ENCODE assay signal across 8 cellular contexts in genomic region chr21:37564341-37564923, GRCh38.
DNase-seq lines count a peak whose midpoint lies in the region; ATAC-seq and TF ChIP-seq lines count a peak whose summit lies in the region.

No MANE protein-coding gene starts in this region.

- no peaks in the 10 kb centered on the region for H3K79me2 ChIP-seq in neural progenitor cell (ENCODE audit: low read depth)

- DNase-seq in Caco-2 (peak; percentile 74 to 82), Peyer's patch (peak in 2 of 3 donors; percentile 72 to 89), fibroblast of villous mesenchyme (ENCODE audit: low read depth) (peak; percentile 96), neural progenitor cell (ENCODE audit: low spot score) (peak; percentile 21), stromal cell of bone marrow (ENCODE audit: low read depth) (peak; percentile 98)
- DNase-seq in activated effector memory CD4-positive, alpha-beta T cell treated with Interleukin-2 at 50 U/mL for 16 hours, result peak; percentile 76

- TF ChIP-seq POLR2A in Peyer's patch (IDR thresholded peaks at IDR 0.05), result no peak

- H3K36me3 ChIP-seq in Caco-2 (ENCODE audit: control insufficient read depth, insufficient read depth, low read length) (no peaks in the 10 kb centered on the region), Peyer's patch (no peaks in the 10 kb centered on the region), neural progenitor cell (no peaks in the 10 kb centered on the region)

- H3K27ac ChIP-seq in Peyer's patch (peak overlapping the region; percentile 88 to 94 (median 88)), neural progenitor cell (no peak overlapping the region)

- H3K27me3 Mint-ChIP-seq in Caco-2 (ENCODE audit: insufficient read depth, unreplicated experiment), result no peaks in the 10 kb centered on the region
- H3K27me3 Mint-ChIP-seq in IgD-negative memory B cell, result no peaks in the 10 kb centered on the region
- H3K27me3 Mint-ChIP-seq in neural progenitor cell (ENCODE audit: insufficient read depth, low read depth), result peaks cover 7% of the 10 kb centered on the region

- H3K9ac ChIP-seq in neural progenitor cell, result no peak overlapping the region

- H3K4me3 Mint-ChIP-seq in Caco-2 (ENCODE audit: unreplicated experiment) (peak overlapping the region; percentile 88), IgD-negative memory B cell (peak overlapping the region; percentile 93 to 99 (median 98)), neural progenitor cell (no peak overlapping the region)

- H3K4me3 ChIP-seq in Caco-2 (ENCODE audit: low read depth, low read length) (peak overlapping the region; percentile 81), Peyer's patch (peak overlapping the region; percentile 65 to 94 (median 78)), fibroblast of villous mesenchyme (ENCODE audit: low read depth, low read length) (peak overlapping the region; percentile 61), neural progenitor cell (no peak overlapping the region)

- H3F3A ChIP-seq in neural progenitor cell (ENCODE audit: low read depth), result peaks cover 5% of the 10 kb centered on the region

- H3K27me3 ChIP-seq in Caco-2 (replicated peaks; ENCODE audit: control insufficient read depth, insufficient read depth, low read length) (no peaks in the 10 kb centered on the region), Peyer's patch (no peaks in the 10 kb centered on the region), neural progenitor cell (no peaks in the 10 kb centered on the region)

- H2AFZ ChIP-seq in neural progenitor cell (replicated peaks), result no peak overlapping the region

- CTCF ChIA-PET in Caco-2 (lab: Charles Lee), result interaction anchor here (0.6 to 1.6 kb wide), 8 partner anchors 9 to 585 kb away, joined by 3 to 7 read pairs (median 4); no protein-coding TSS in a partner anchor

- H3K4me2 ChIP-seq in neural progenitor cell, result peak overlapping the region; percentile 31

- intact Hi-C loops in Caco-2 (cut with micrococcal nuclease; ENCODE audit: unreplicated experiment), result loop anchor here (1.0 to 10.0 kb wide), 4 partner anchors 18 to 340 kb away; no protein-coding TSS in a partner anchor

- H3K4me1 ChIP-seq in Caco-2 (peaks cover 10% of the 10 kb centered on the region), Peyer's patch (peaks cover 0 to 16% (median 3%) of the 10 kb centered on the region in 4 donors), neural progenitor cell (peaks cover 5% of the 10 kb centered on the region)

- H3K4me1 Mint-ChIP-seq in Caco-2 (ENCODE audit: low read depth, unreplicated experiment) (peaks cover 16% of the 10 kb centered on the region), IgD-negative memory B cell (peaks cover 7 to 12% (median 9%) of the 10 kb centered on the region in 3 donors), neural progenitor cell (peaks cover 18% of the 10 kb centered on the region)

- H3K9me3 Mint-ChIP-seq in Caco-2 (ENCODE audit: unreplicated experiment) (no peaks in the 10 kb centered on the region), IgD-negative memory B cell (no peaks in the 10 kb centered on the region), neural progenitor cell (no peaks in the 10 kb centered on the region)

- H3K9me3 ChIP-seq in Caco-2, result no peaks in the 10 kb centered on the region
- no peaks in the 10 kb centered on the region for H3K9me3 ChIP-seq in Peyer's patch
- H3K9me3 ChIP-seq in neural progenitor cell (ENCODE audit: low read depth), result no peaks in the 10 kb centered on the region

- BruUV-seq in Caco-2 (replicated peaks; lab: Mats Ljungman, UMichigan), result no TSS peak

- peaks cover 23% of the 10 kb centered on the region for H3K36me3 Mint-ChIP-seq in Caco-2 (ENCODE audit: insufficient read depth, unreplicated experiment)
- no peaks in the 10 kb centered on the region for H3K36me3 Mint-ChIP-seq in IgD-negative memory B cell
- no peaks in the 10 kb centered on the region for H3K36me3 Mint-ChIP-seq in neural progenitor cell

- H4K20me1 ChIP-seq in neural progenitor cell (ENCODE audit: low read depth), result no peaks in the 10 kb centered on the region

- TF ChIP-seq CTCF in Caco-2 (IDR thresholded peaks at IDR 0.05; ENCODE audit: insufficient read depth in 1 of 2, low read depth in 1 of 2, low read length in 1 of 2, severe bottlenecking in 1 of 2, unreplicated experiment in 1 of 2), result no peak
- TF ChIP-seq CTCF in Peyer's patch (IDR thresholded peaks at IDR 0.05), result peak in 2 of 6 experiments; percentile 4 to 5
- TF ChIP-seq CTCF in fibroblast of villous mesenchyme (IDR thresholded peaks at IDR 0.05; ENCODE audit: insufficient read depth, low read depth, low read length), result no peak
- TF ChIP-seq CTCF in neural progenitor cell (IDR thresholded peaks at IDR 0.05), result no peak

- H3K27ac Mint-ChIP-seq in Caco-2 (ENCODE audit: unreplicated experiment), result peak overlapping the region; percentile 98
- H3K27ac Mint-ChIP-seq in IgD-negative memory B cell, result peak overlapping the region; percentile 91 to 97 (median 97)
- no peak overlapping the region for H3K27ac Mint-ChIP-seq in neural progenitor cell

- peak; percentile 49 for ATAC-seq in GM21528 (IDR thresholded peaks at IDR 0.05; ENCODE audit: low FRiP score, unreplicated experiment)

- POLR2A ChIA-PET in Caco-2 (lab: Charles Lee), result interaction anchor here (0.6 to 2.1 kb wide), 11 partner anchors 9 to 1012 kb away, joined by 3 to 23 read pairs (median 4); partner anchors contain the start of gene VPS26C

Comparison
In these comparisons a context has a peak if more than half of its experiments do, and no peak if none do; other contexts are left out.
1. DNase-seq: peak in every context shown above with its lines; median percentile 98 in stromal cell of bone marrow; 96 in fibroblast of villous mesenchyme; 80 in Peyer's patch; 78 in Caco-2; 76 in activated effector memory CD4-positive, alpha-beta T cell treated with Interleukin-2 at 50 U/mL for 16 hours; 21 in neural progenitor cell.